In genomic region chr10:94036664-94037033, GRCh38 we compare ENCODE assay signal across 19 cellular contexts. TPM values are rescaled to one million over a fixed set of nuclear protein-coding genes. Genes with fewer than 3 reads are reported as not detected.
"Had no signal": no experiment of that assay in that cellular context is flagged by ENCODE, and none has a peak within 500 bp of the region (broad histone marks: within the 10 kb centered on the region; RNA-seq: fewer than 3 reads in every experiment).

No MANE protein-coding gene starts in this region.

- H3K27me3 Mint-ChIP-seq: activated CD4-positive, alpha-beta memory T cell treated with anti-CD3 and anti-CD28 coated beads for 36 hours had no signal

- H3K4me3 Mint-ChIP-seq: activated CD4-positive, alpha-beta memory T cell treated with anti-CD3 and anti-CD28 coated beads for 36 hours; activated CD4-positive, alpha-beta T cell treated with anti-CD3 and anti-CD28 coated beads for 36 hours; activated T-helper 1 cell treated with anti-CD3 and anti-CD28 coated beads, Interleukin-12 subunit alpha, Interleukin-12 subunit beta, Interleukin-2, Interleukin-4 antibody, amounts not matched to agents 30 ng/mL and 10 ng/mL and 1 ng/mL, durations not matched to agents 14 hours and 24 hours and 36 hours; naive thymus-derived CD4-positive, alpha-beta T cell; WTC11 had no signal

- H3K4me1 Mint-ChIP-seq: activated CD4-positive, alpha-beta T cell treated with anti-CD3 and anti-CD28 coated beads for 36 hours; naive thymus-derived CD4-positive, alpha-beta T cell had no signal

- ATAC-seq: activated CD4-positive, alpha-beta T cell treated with anti-CD3 and anti-CD28 coated beads for 36 hours; activated naive CD4-positive, alpha-beta T cell treated with anti-CD3 and anti-CD28 coated beads, Interleukin-2, amount 50 U/mL, for 72 hours; foreskin keratinocyte; naive thymus-derived CD4-positive, alpha-beta T cell; sciatic nerve; WTC11 had no signal

- DNase-seq: activated CD4-positive, alpha-beta memory T cell treated with anti-CD3 and anti-CD28 coated beads for 36 hours; activated CD4-positive, alpha-beta T cell treated with anti-CD3 and anti-CD28 coated beads for 36 hours; activated gamma-delta T cell treated with Interleukin-2 at 50 U/mL for 16 hours; activated T-cell treated with anti-CD3 and anti-CD28 coated beads for 4 hours; adrenal gland; dorsolateral prefrontal cortex; foreskin keratinocyte; glutamatergic neuron; hippocampal formation; mesenchymal stem cell; naive thymus-derived CD4-positive, alpha-beta T cell; pancreas; stimulated activated CD4-positive, alpha-beta T cell treated with anti-CD3 and anti-CD28 coated beads, Interleukin-4, amount 100 ng/mL, for 1 hour; stomach; upper lobe of left lung had no signal

- H3K27ac Mint-ChIP-seq: activated CD4-positive, alpha-beta memory T cell treated with anti-CD3 and anti-CD28 coated beads for 36 hours; activated CD4-positive, alpha-beta T cell treated with anti-CD3 and anti-CD28 coated beads for 36 hours; activated naive CD4-positive, alpha-beta T cell treated with anti-CD3 and anti-CD28 coated beads, Interleukin-2, amount 50 U/mL, for 72 hours; activated T-helper 1 cell treated with anti-CD3 and anti-CD28 coated beads, Interleukin-12 subunit alpha, Interleukin-12 subunit beta, Interleukin-2, Interleukin-4 antibody, amounts not matched to agents 30 ng/mL and 10 ng/mL and 1 ng/mL, durations not matched to agents 14 hours and 24 hours and 36 hours; naive thymus-derived CD4-positive, alpha-beta T cell; WTC11 had no signal

- H3K9me3 Mint-ChIP-seq: activated CD4-positive, alpha-beta memory T cell treated with anti-CD3 and anti-CD28 coated beads for 36 hours had no signal

- H3K36me3 Mint-ChIP-seq: activated CD4-positive, alpha-beta memory T cell treated with anti-CD3 and anti-CD28 coated beads for 36 hours; WTC11 had no signal

RNA-seq across cellular contexts. Expression of gene PLCE1, which starts 42.9 kb away (rescaled TPM):
- total RNA-seq: activated T-helper 1 cell treated with anti-CD3 and anti-CD28 coated beads, Interleukin-12 subunit alpha, Interleukin-12 subunit beta, Interleukin-2, Interleukin-4 antibody, amounts not matched to agents 30 ng/mL and 10 ng/mL and 1 ng/mL, durations not matched to agents 14 hours and 24 hours and 36 hours had no signal
